Comparison of ENCODE assay signal across 19 cellular contexts in the genomic region with DNA sequence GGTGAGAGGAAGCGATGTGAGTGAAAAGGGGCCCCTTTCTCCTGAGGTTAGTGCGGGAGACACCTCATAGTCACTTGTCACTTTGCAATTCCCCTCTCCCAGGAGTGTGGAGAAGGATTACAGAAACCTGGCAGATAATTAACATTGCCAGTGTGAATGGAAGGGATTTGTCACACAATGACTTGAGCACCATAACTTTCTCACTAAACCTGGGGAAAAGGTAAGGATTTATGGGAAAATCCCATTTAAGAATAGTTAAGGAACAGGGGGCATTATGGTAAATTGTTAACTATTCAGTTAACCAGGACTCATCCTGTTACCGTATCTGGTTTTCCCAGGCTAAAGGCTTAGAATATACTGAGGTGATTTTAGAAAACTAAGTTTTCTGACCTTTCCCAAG.
"Had no signal": no experiment of that assay in that cellular context is flagged by ENCODE, and none has a peak within 500 bp of the region (broad histone marks: within the 10 kb centered on the region; RNA-seq: fewer than 3 reads in every experiment).

No MANE protein-coding gene starts in this region.

- H3K27ac ChIP-seq: HL-60 had no signal

- H3K9me3 ChIP-seq: SK-N-SH had no signal

- H3K4me2 ChIP-seq: SK-N-SH had no signal

- H3K4me3 ChIP-seq: K562 had no signal

- H3K9ac ChIP-seq: SK-N-SH had no signal

- DNase-seq: MV-4-11, NCI-H1048, NCI-H1105, NCI-H1417, NCI-H1436 treated with DMSO at 0.1 percent for 48 hours, NCI-H1694, NCI-H187 treated with DMSO at 0.1 percent for 48 hours, NCI-H2081, NCI-H2107, NCI-H2227 treated with DMSO at 0.1 percent for 48 hours, NCI-H524, NCI-H526 treated with DMSO at 0.1 percent for 48 hours, NCI-H748 treated with DMSO at 0.1 percent for 48 hours, PC-3, SHP77, SK-N-SH, SW 1271 had no signal
